ENCODE assay signal across 15 cellular contexts in the genomic region with DNA sequence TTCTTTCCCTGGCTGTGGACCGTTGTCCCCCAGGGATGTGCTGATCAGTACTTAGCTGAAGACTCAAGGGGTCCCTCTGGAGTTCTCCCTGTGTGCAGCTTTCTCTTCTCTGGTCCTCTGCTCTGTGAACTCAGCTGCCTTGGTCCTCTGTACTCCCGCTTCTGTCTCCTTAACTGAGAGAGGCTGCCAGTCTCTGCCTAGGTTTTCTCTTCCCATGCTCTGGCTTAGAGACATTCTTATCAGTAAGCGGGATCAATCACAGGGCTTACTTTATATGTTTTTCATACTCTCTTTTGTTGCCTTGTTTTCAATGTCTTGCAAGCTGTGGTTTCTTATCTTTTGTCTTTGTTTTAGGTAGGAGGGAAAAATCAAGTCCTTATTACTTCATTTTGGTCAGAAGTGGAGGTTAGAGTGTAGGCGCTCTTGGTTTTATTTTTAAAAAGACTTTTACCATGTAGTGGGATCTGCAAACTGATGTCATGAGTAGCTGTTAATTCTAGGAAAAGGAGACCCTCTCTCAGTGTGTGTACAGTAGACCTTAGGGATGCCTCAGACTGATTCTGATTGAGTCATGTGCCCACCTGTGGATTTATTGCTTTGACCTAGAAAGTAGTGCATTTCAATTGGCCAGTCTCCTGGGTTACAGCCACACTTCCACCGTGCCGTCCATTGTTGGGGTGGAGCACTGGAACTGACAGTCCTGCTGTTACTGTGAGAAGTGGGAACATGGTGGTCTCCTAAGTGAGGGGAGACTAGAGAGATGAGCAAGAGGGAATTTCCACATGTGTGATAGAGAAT. TPM values are rescaled to one million over a fixed set of nuclear protein-coding genes. Genes with fewer than 3 reads are reported as not detected.
DNase-seq lines count a peak whose midpoint lies in the region; ATAC-seq, FAIRE-seq and TF ChIP-seq lines count a peak whose summit lies in the region.
"Had no signal": no experiment of that assay in that cellular context is flagged by ENCODE, and none has a peak within 500 bp of the region (broad histone marks: within the 10 kb centered on the region; RNA-seq: fewer than 3 reads in every experiment).

No MANE protein-coding gene starts in this region.

- peak; percentile 5 for DNase-seq in activated CD4-positive, alpha-beta T cell treated with anti-CD3 and anti-CD28 coated beads, Interleukin-2, amount 50 U/mL, for 48 hours
- DNase-seq in activated CD4-positive, alpha-beta T cell treated with anti-CD3 and anti-CD28 coated beads for 48 hours, result no peak
- DNase-seq in OCI-M1 (lab: John Stamatoyannopoulos, UW), result peak; percentile 24
- DNase-seq in effector memory CD8-positive, alpha-beta T cell, result no peak
- peak; percentile 2 for DNase-seq in retina
- DNase-seq in inferior parietal cortex (ENCODE audit: extremely low spot score), result no peak
- no peak for DNase-seq in NK-92 (lab: John Stamatoyannopoulos, UW; ENCODE audit: unreplicated experiment)
- DNase-seq in GM12891 (ENCODE audit: insufficient read length, low spot score), result no peak
- DNase-seq: activated naive CD4-positive, alpha-beta T cell treated with Interleukin-2 at 50 U/mL for 16 hours; effector memory CD4-positive, alpha-beta T cell; hypothalamus; NCI-H1694; PC-9; T-helper 9 cell had no signal

- H3K9me3 Mint-ChIP-seq in effector memory CD8-positive, alpha-beta T cell, result no peaks in the 10 kb centered on the region
- H3K9me3 Mint-ChIP-seq: stimulated activated memory B cell treated with anti-CD40 and anti-IgM and Interleukin-4, amounts not matched to agents 10 μg/mL and 1 μg/mL and 100 μg/mL, for 72 hours had no signal

- TF ChIP-seq POLR2A in GM12891 (IDR thresholded peaks at IDR 0.05; ENCODE audit: low read depth, low read length), result no peak

- H3K27ac Mint-ChIP-seq in effector memory CD8-positive, alpha-beta T cell, result peak overlapping the region; percentile 69 to 78
- H3K27ac Mint-ChIP-seq: stimulated activated memory B cell treated with anti-CD40 and anti-IgM and Interleukin-4, amounts not matched to agents 10 μg/mL and 1 μg/mL and 100 μg/mL, for 72 hours had no signal

- H3K36me3 Mint-ChIP-seq in effector memory CD8-positive, alpha-beta T cell (ENCODE audit: insufficient read depth), result peaks cover 6% of the 10 kb centered on the region

- ATAC-seq in effector memory CD8-positive, alpha-beta T cell (replicated peaks), result no peak
- ATAC-seq: stimulated activated memory B cell treated with anti-CD40 and anti-IgM and Interleukin-4, amounts not matched to agents 10 μg/mL and 1 μg/mL and 100 μg/mL, for 72 hours had no signal

- FAIRE-seq in GM12891 (lab: Jason Lieb, UNC), result no peak

- peaks cover 3 to 14% of the 10 kb centered on the region in 2 donors for H3K4me1 Mint-ChIP-seq in effector memory CD8-positive, alpha-beta T cell (ENCODE audit: low read depth in 2 of 2)

- H3K4me3 Mint-ChIP-seq in effector memory CD8-positive, alpha-beta T cell, result no peak overlapping the region
- H3K4me3 Mint-ChIP-seq: stimulated activated memory B cell treated with anti-CD40 and anti-IgM and Interleukin-4, amounts not matched to agents 10 μg/mL and 1 μg/mL and 100 μg/mL, for 72 hours had no signal

- no peaks in the 10 kb centered on the region for H3K27me3 Mint-ChIP-seq in effector memory CD8-positive, alpha-beta T cell
- H3K27me3 Mint-ChIP-seq: stimulated activated memory B cell treated with anti-CD40 and anti-IgM and Interleukin-4, amounts not matched to agents 10 μg/mL and 1 μg/mL and 100 μg/mL, for 72 hours had no signal

TF ChIP-seq in GM12891, 5 proteins besides CTCF, POLR2A, EP300 and RAD21:
- TF ChIP-seq TAF1 (IDR thresholded peaks at IDR 0.05; ENCODE audit: low read depth, low read length), result no peak
- no peak for TF ChIP-seq POLR2AphosphoS5 (IDR thresholded peaks at IDR 0.05; ENCODE audit: low read depth, low read length)
- TF ChIP-seq PAX5 (IDR thresholded peaks at IDR 0.05; ENCODE audit: insufficient read depth, low read length, severe bottlenecking), result no peak
- no peak for TF ChIP-seq POU2F2 (IDR thresholded peaks at IDR 0.05; ENCODE audit: low read depth, low read length)
- no peak for TF ChIP-seq SPI1 (IDR thresholded peaks at IDR 0.05; ENCODE audit: low read depth, low read length)

RNA-seq across cellular contexts. Expression of a gene that starts 46.6 kb away (rescaled TPM):
- 50.3 TPM for polyA plus RNA-seq in GM12891 (2012; ENCODE audit: low read depth, missing spikeins)

RNA-seq across cellular contexts. Expression of a gene that starts 46.7 kb away (rescaled TPM):
- polyA plus RNA-seq in GM12891 (2012; ENCODE audit: low read depth, missing spikeins), result 20.6 TPM

Comparison
In these comparisons a context has a peak if more than half of its experiments do, and no peak if none do; other contexts are left out.
1. DNase-seq: peak in activated CD4-positive, alpha-beta T cell treated with anti-CD3 and anti-CD28 coated beads, Interleukin-2, amount 50 U/mL, for 48 hours (2 of 2), OCI-M1 (single experiment) and retina (single experiment); none in activated CD4-positive, alpha-beta T cell treated with anti-CD3 and anti-CD28 coated beads for 48 hours (single experiment), effector memory CD8-positive, alpha-beta T cell (0 of 3), inferior parietal cortex (single experiment), NK-92 (single experiment) and GM12891 (single experiment).